In genomic region chrX:101206471-101206870, GRCh38 we compare ENCODE assay signal across 8 cellular contexts. TPM values are rescaled to one million over a fixed set of nuclear protein-coding genes. Genes with fewer than 3 reads are reported as not detected.
A peak's percentile ranks its signal among the peaks of the same experiment; 100 is the strongest.
DNase-seq lines count a peak whose midpoint lies in the region; ATAC-seq, FAIRE-seq and TF ChIP-seq lines count a peak whose summit lies in the region.

No MANE protein-coding gene starts in this region.

- no peaks in the 10 kb centered on the region for H3F3A ChIP-seq in neural cell (ENCODE audit: insufficient read depth, low read length, poor library complexity, severe bottlenecking)

- H3K9me2 ChIP-seq in neural cell (ENCODE audit: insufficient read depth, low read length): no peaks in the 10 kb centered on the region

- BruUV-seq in GM12878 (replicated peaks; lab: Mats Ljungman, UMichigan): no TSS peak

- no peak overlapping the region for H3K9ac ChIP-seq in GM12878 (ENCODE audit: control insufficient read depth, insufficient read depth, low read length)
- no peak overlapping the region for H3K9ac ChIP-seq in neural cell (ENCODE audit: low read length)

- POLR2A ChIA-PET in GM10248 (lab: Yijun Ruan, JAX): no interaction called here
- POLR2A ChIA-PET in GM12878 (lab: Charles Lee): no interaction called here

- no peak for FAIRE-seq in GM12878 (lab: Jason Lieb, UNC)

- H3K4me2 ChIP-seq in GM12878 (ENCODE audit: control insufficient read depth, insufficient read depth): no peak overlapping the region
- H3K4me2 ChIP-seq in neural cell (ENCODE audit: low read length): no peak overlapping the region

- TF ChIP-seq RAD21 in GM12878 (IDR thresholded peaks at IDR 0.05; ENCODE audit: insufficient read depth, low read depth, low read length) (peak; percentile 69), neural cell (conservative IDR thresholded peaks at IDR 0.05) (peak; percentile 55)

- no peak for TF ChIP-seq POLR2A in GM12878 (IDR thresholded peaks at IDR 0.05; ENCODE audit: low read depth, low read length)

- no peak overlapping the region for H3K27ac ChIP-seq in GM12878 (ENCODE audit: control insufficient read depth, insufficient read depth)
- H3K27ac ChIP-seq in neural cell (ENCODE audit: low read length): no peak overlapping the region

- H3K36me3 Mint-ChIP-seq in HFFc6 (ENCODE audit: low read depth): no peaks in the 10 kb centered on the region

- H3K4me3 ChIP-seq in GM12878: no peak overlapping the region
- H3K4me3 ChIP-seq in neural cell (ENCODE audit: low read length): no peak overlapping the region

- no peak overlapping the region for H2AFZ ChIP-seq in GM12878 (ENCODE audit: control insufficient read depth, low read depth, low read length)
- H2AFZ ChIP-seq in neural cell (ENCODE audit: low read depth, low read length): no peak overlapping the region

- H3K4me1 Mint-ChIP-seq in HFFc6 (ENCODE audit: low read depth): peaks cover 31% of the 10 kb centered on the region

- H3K9me3 ChIP-seq in GM12878 (replicated peaks; ENCODE audit: control insufficient read depth, insufficient read depth, low read length) (no peaks in the 10 kb centered on the region), neural cell (ENCODE audit: low read length) (no peaks in the 10 kb centered on the region)

- H4K20me1 ChIP-seq in GM12878 (ENCODE audit: control insufficient read depth, insufficient read depth) (no peaks in the 10 kb centered on the region), neural cell (ENCODE audit: insufficient read depth) (no peaks in the 10 kb centered on the region)

- no peak overlapping the region for H3K27ac Mint-ChIP-seq in HFFc6

- ATAC-seq in GM12878: peak; percentile 89

- no peak overlapping the region for H3K4me3 Mint-ChIP-seq in HFFc6

- no peaks in the 10 kb centered on the region for H3K27me3 Mint-ChIP-seq in HFFc6 (ENCODE audit: insufficient read depth)

- RAD21 ChIA-PET in GM12878 (lab: Charles Lee; ENCODE audit: unreplicated experiment): no interaction called here

- H3K9me3 Mint-ChIP-seq in HFFc6: no peaks in the 10 kb centered on the region

- no peaks in the 10 kb centered on the region for H3K79me2 ChIP-seq in GM12878 (ENCODE audit: control insufficient read depth, insufficient read depth, low read length)
- H3K79me2 ChIP-seq in neural cell (replicated peaks; ENCODE audit: insufficient read depth, low read length): no peaks in the 10 kb centered on the region

- WGBS in GM12878 (ENCODE audit: insufficient coverage, insufficient replicate concordance, low lambda C conversion rate, missing lambda C conversion rate): 0% methylated on average over 3 of the region's 3 CpGs

- H3K4me1 ChIP-seq in GM12878 (ENCODE audit: control insufficient read depth, insufficient read depth, low read length): no peaks in the 10 kb centered on the region

- in situ Hi-C loops in ACHN (cut with HindIII; ENCODE audit: low pct_ligation_motif_present, low pct_unique_long_range_greater_than_20kb, low sequenced_read_pairs): no loop called here
- in situ Hi-C loops in GM12878 (cut with MboI): loop anchor here (5.0 kb wide), 1 partner anchor 309 kb away; no protein-coding TSS in a partner anchor

- DNase-seq in ACHN: peak; percentile 23
- DNase-seq in GM10248 (ENCODE audit: extremely low spot score): peak; percentile 20
- DNase-seq in HFFc6: peak; percentile 20
- DNase-seq in NCI-H146 (lab: John Stamatoyannopoulos, UW): peak; percentile 19
- no peak for DNase-seq in GM12878 (ENCODE audit: low read depth, low spot score)
- DNase-seq in amygdala (lab: John Stamatoyannopoulos, UW): no peak
- no peak for DNase-seq in GM19238 (ENCODE audit: insufficient read length, low spot score)

- no peak for TF ChIP-seq EP300 in GM12878 (IDR thresholded peaks at IDR 0.05; ENCODE audit: borderline replicate concordance in 1 of 2, control insufficient read depth in 1 of 2, low read depth in 2 of 2, low read length in 2 of 2)
- TF ChIP-seq EP300 in neural cell (conservative IDR thresholded peaks at IDR 0.05; ENCODE audit: poor library complexity, severe bottlenecking): no peak

- CTCF ChIA-PET in GM10248 (lab: Yijun Ruan, JAX): interaction anchor here (1.2 to 1.9 kb wide), 2 partner anchors 14 to 18 kb away, joined by 3 to 4 read pairs; no protein-coding TSS in a partner anchor
- CTCF ChIA-PET in GM12878 (lab: Yijun Ruan, JAX): interaction anchor here (1.1 kb wide), 1 partner anchor 123 kb away, joined by 3 read pairs; no protein-coding TSS in a partner anchor

- H3K27me3 ChIP-seq in GM12878 (replicated peaks in 1 of 2; ENCODE audit: control insufficient read depth in 2 of 2, insufficient read depth in 2 of 2, low read length in 1 of 2) (no peaks in the 10 kb centered on the region), neural cell (ENCODE audit: insufficient read depth, low read depth, low read length) (no peaks in the 10 kb centered on the region)

- H3K36me3 ChIP-seq in GM12878 (ENCODE audit: control insufficient read depth in 2 of 2, insufficient read depth in 2 of 2, low read length in 1 of 2) (no peaks in the 10 kb centered on the region), neural cell (ENCODE audit: insufficient read depth, low read length) (no peaks in the 10 kb centered on the region)

- intact Hi-C loops in GM12878 (cut with micrococcal nuclease; ENCODE audit: unreplicated experiment): loop anchor here (5.0 kb wide), 2 partner anchors 309 to 519 kb away; no protein-coding TSS in a partner anchor

- SMC1A ChIA-PET in GM12878 (lab: Charles Lee; ENCODE audit: uncharacterized antibody, unreplicated experiment): no interaction called here

- TF ChIP-seq CTCF in GM10248 (IDR thresholded peaks at IDR 0.05; ENCODE audit: control extremely low read depth, extremely low read depth, low read depth, missing control alignments): peak; percentile 23
- TF ChIP-seq CTCF in HFFc6 (IDR thresholded peaks at IDR 0.05): peak; percentile 70
- TF ChIP-seq CTCF in GM12878 (IDR thresholded peaks at IDR 0.05 in 2 of 3, conservative IDR thresholded peaks at IDR 0.05 in 1 of 3; ENCODE audit: control insufficient read depth in 2 of 3, extremely low read depth in 1 of 3, insufficient read depth in 1 of 3, low read depth in 3 of 3, low read length in 3 of 3): peak; percentile 41 to 55 (median 46); a peak in 5 of 6 replicates
- peak; percentile 39 for TF ChIP-seq CTCF in neural cell (IDR thresholded peaks at IDR 0.05; ENCODE audit: poor library complexity, severe bottlenecking)

TF ChIP-seq in neural cell, 6 proteins besides CTCF, POLR2A, EP300 and RAD21:
- TF ChIP-seq SMC3 (conservative IDR thresholded peaks at IDR 0.05; ENCODE audit: poor library complexity) (no peak), MXI1 (conservative IDR thresholded peaks at IDR 0.05; ENCODE audit: poor library complexity, severe bottlenecking) (no peak)

RNA-seq across cellular contexts. Expression of gene DRP2, which starts 13.1 kb away (rescaled TPM):
- under 1 TPM; 0.30 to 0.55 (median 0.37) TPM for total RNA-seq in HFFc6 (2021; fragmentation: NEBNext Ultra II Directional; extraction: Animal tissue kit (Norgen Biotek cat#: 25700))
- 0.84 and 1.0 TPM in 2 replicates for total RNA-seq in GM12878 (2013; cell fraction: nucleolus; rRNA removed)
- 0.11 and 0.16 TPM in 2 replicates for total RNA-seq in GM12878 (2014; rRNA removed)
- total RNA-seq in GM12878 (2014; rRNA removed; fragmentation: Illumina TruSeq; extraction: Trizol): 0.18 and 0.23 TPM in 2 replicates
- total RNA-seq in GM12878 (2021): 0.18 and 0.24 TPM in 2 replicates
- 0.04 TPM for polyA plus RNA-seq in GM12878 (2011; ENCODE audit: low read depth)
- polyA plus RNA-seq in GM12878 (2011; rRNA removed): 0.36 and 0.37 TPM in 2 replicates
- 0.33 TPM in 2 replicates for polyA plus RNA-seq in GM12878 (2011; cell fraction: cytosol; rRNA removed)
- polyA plus RNA-seq in GM12878 (2011; cell fraction: nucleus; rRNA removed): 1.6 and 2.3 TPM in 2 replicates
- polyA plus RNA-seq in GM12878 (2012): 0.10 and 0.12 TPM in 2 replicates
- polyA plus RNA-seq in GM12878 (2014; fragmentation: Illumina TruSeq; extraction: Trizol): 0.13 and 0.16 TPM in 2 replicates
- under 1 TPM; 0.02 to 0.08 TPM for polyA plus RNA-seq in GM12878 (2014; fragmentation: Nextera tagmentation; extraction: Ambion mirVana)
- 0.15 and 0.27 TPM in 2 replicates for polyA plus RNA-seq in GM12878 (2014; rRNA removed)
- polyA plus RNA-seq in GM12878 (2016; fragmentation: Nextera tagmentation; extraction: Ambion mirVana): under 1 TPM in 1 of 2 experiments, not detected in 1; 0.08 TPM
- polyA minus RNA-seq in GM12878 (2011; rRNA and poly(A)+ RNA removed): 0.59 and 1.2 TPM in 2 replicates
- polyA minus RNA-seq in GM12878 (2011; cell fraction: cytosol; rRNA and poly(A)+ RNA removed): 0.10 TPM in 1 of 2 replicates, not detected in the other
- 0.73 and 1.4 TPM in 2 replicates for polyA minus RNA-seq in GM12878 (2011; cell fraction: nucleus; rRNA and poly(A)+ RNA removed)
- polyA plus RNA-seq in neural cell: 10.0 TPM in 2 replicates
- 11.7 and 13.2 TPM in 2 replicates for polyA minus RNA-seq in neural cell

Comparison
In these comparisons a context has a peak if more than half of its experiments do, and no peak if none do; other contexts are left out.
1. DNase-seq: peak in ACHN (single experiment), GM10248 (single experiment), HFFc6 (single experiment) and NCI-H146 (single experiment); none in GM12878 (single experiment), amygdala (0 of 56) and GM19238 (single experiment).
2. Peak in every context shown above with its lines, with median percentiles within 50 percentile points of each other: CTCF ChIP-seq.